19 cellular contexts compared by ENCODE assay signal in genomic region chr9:116073826-116074225, GRCh38.
DNase-seq lines count a peak whose midpoint lies in the region; ATAC-seq, FAIRE-seq and TF ChIP-seq lines count a peak whose summit lies in the region.
"Had no signal": no experiment of that assay in that cellular context is flagged by ENCODE, and none has a peak within 500 bp of the region (broad histone marks: within the 10 kb centered on the region; RNA-seq: fewer than 3 reads in every experiment).

No MANE protein-coding gene starts in this region.

- H3K4me3 ChIP-seq in osteoblast (ENCODE audit: insufficient read depth, low read length): no peak overlapping the region
- H3K4me3 ChIP-seq: coronary artery, left lung, prostate gland had no signal

- no peak for TF ChIP-seq CTCF in osteoblast (IDR thresholded peaks at IDR 0.05; ENCODE audit: extremely low read depth, low read depth, low read length)

- H3K4me1 ChIP-seq in osteoblast (ENCODE audit: insufficient read depth, low read length): peaks cover 28% of the 10 kb centered on the region
- H3K4me1 ChIP-seq: left lung, prostate gland had no signal

- H3K36me3 ChIP-seq in osteoblast (ENCODE audit: insufficient read depth, low read length): no peaks in the 10 kb centered on the region
- H3K36me3 ChIP-seq: left lung, prostate gland had no signal

- no peaks in the 10 kb centered on the region for H3K27me3 Mint-ChIP-seq in T-helper 17 cell
- H3K27me3 Mint-ChIP-seq: activated CD4-positive, alpha-beta memory T cell treated with anti-CD3 and anti-CD28 coated beads for 36 hours; B cell had no signal

- no peaks in the 10 kb centered on the region for H3K9me3 ChIP-seq in osteoblast (ENCODE audit: low read depth, low read length)
- no peaks in the 10 kb centered on the region for H3K9me3 ChIP-seq in T-helper 17 cell (ENCODE audit: control insufficient read depth, low read length, poor library complexity, severe bottlenecking)
- H3K9me3 ChIP-seq: left lung, prostate gland had no signal

- DNase-seq in EH (ENCODE audit: low read depth) (peak; percentile 86), RCC 7860 (ENCODE audit: low spot score) (peak; percentile 82), osteoblast (ENCODE audit: insufficient read length, low spot score, missing footprints) (no peak), HK-2 (ENCODE audit: unreplicated experiment) (no peak), T-helper 17 cell (no peak)
- DNase-seq in activated CD4-positive, CD25-positive, alpha-beta regulatory T cell (lab: John Stamatoyannopoulos, UW): no peak
- DNase-seq: activated CD4-positive, alpha-beta memory T cell treated with anti-CD3 and anti-CD28 coated beads for 36 hours; hippocampal formation; naive B cell; NCI-H146; NCI-H446; SIG-M5 had no signal

- ATAC-seq in esophagus mucosa: peak; percentile 22
- no peak for ATAC-seq in GM21515 (IDR thresholded peaks at IDR 0.05; ENCODE audit: unreplicated experiment)
- ATAC-seq in T-helper 17 cell: no peak

- no peaks in the 10 kb centered on the region for H3K36me3 Mint-ChIP-seq in T-helper 17 cell (ENCODE audit: low read depth)
- H3K36me3 Mint-ChIP-seq: activated CD4-positive, alpha-beta memory T cell treated with anti-CD3 and anti-CD28 coated beads for 36 hours; naive B cell had no signal

- H4K20me1 ChIP-seq in osteoblast (ENCODE audit: insufficient read depth, low read length): no peaks in the 10 kb centered on the region

- H2AFZ ChIP-seq in osteoblast (ENCODE audit: low read length): no peak overlapping the region

- H3K27ac ChIP-seq in osteoblast (ENCODE audit: low read depth, low read length): peak overlapping the region; percentile 84
- H3K27ac ChIP-seq: coronary artery, left lung, prostate gland had no signal

- FAIRE-seq in RCC 7860 (lab: Jason Lieb, UNC): peak; percentile 91
- FAIRE-seq: GM19239 had no signal

- no peaks in the 10 kb centered on the region for H3K27me3 ChIP-seq in osteoblast (ENCODE audit: insufficient read depth, low read length)
- H3K27me3 ChIP-seq: left lung had no signal

- H3K79me2 ChIP-seq in osteoblast (ENCODE audit: insufficient read depth, low read length): no peaks in the 10 kb centered on the region

- H3K27ac Mint-ChIP-seq in T-helper 17 cell: no peak overlapping the region
- H3K27ac Mint-ChIP-seq: activated CD4-positive, alpha-beta memory T cell treated with anti-CD3 and anti-CD28 coated beads for 36 hours; B cell; naive B cell had no signal

- H3K4me2 ChIP-seq in osteoblast (ENCODE audit: insufficient read depth, low read length): peak overlapping the region; percentile 3

- H3K4me3 Mint-ChIP-seq in T-helper 17 cell: no peak overlapping the region
- H3K4me3 Mint-ChIP-seq: activated CD4-positive, alpha-beta memory T cell treated with anti-CD3 and anti-CD28 coated beads for 36 hours; B cell; naive B cell had no signal

- no peaks in the 10 kb centered on the region for H3K4me1 Mint-ChIP-seq in T-helper 17 cell
- H3K4me1 Mint-ChIP-seq: B cell, naive B cell had no signal

Comparison
In these comparisons a context has a peak if more than half of its experiments do, and no peak if none do; other contexts are left out.
1. DNase-seq: peak in EH (single experiment) and RCC 7860 (single experiment); none in osteoblast (single experiment), HK-2 (single experiment), T-helper 17 cell (0 of 3) and activated CD4-positive, CD25-positive, alpha-beta regulatory T cell (0 of 4).